Comparison of ENCODE assay signal across 8 cellular contexts in genomic region chr2:163735692-163736432, GRCh38. TPM values are rescaled to one million over a fixed set of nuclear protein-coding genes. Genes with fewer than 3 reads are reported as not detected.
DNase-seq lines count a peak whose midpoint lies in the region; ATAC-seq and TF ChIP-seq lines count a peak whose summit lies in the region.

A gene with protein sequence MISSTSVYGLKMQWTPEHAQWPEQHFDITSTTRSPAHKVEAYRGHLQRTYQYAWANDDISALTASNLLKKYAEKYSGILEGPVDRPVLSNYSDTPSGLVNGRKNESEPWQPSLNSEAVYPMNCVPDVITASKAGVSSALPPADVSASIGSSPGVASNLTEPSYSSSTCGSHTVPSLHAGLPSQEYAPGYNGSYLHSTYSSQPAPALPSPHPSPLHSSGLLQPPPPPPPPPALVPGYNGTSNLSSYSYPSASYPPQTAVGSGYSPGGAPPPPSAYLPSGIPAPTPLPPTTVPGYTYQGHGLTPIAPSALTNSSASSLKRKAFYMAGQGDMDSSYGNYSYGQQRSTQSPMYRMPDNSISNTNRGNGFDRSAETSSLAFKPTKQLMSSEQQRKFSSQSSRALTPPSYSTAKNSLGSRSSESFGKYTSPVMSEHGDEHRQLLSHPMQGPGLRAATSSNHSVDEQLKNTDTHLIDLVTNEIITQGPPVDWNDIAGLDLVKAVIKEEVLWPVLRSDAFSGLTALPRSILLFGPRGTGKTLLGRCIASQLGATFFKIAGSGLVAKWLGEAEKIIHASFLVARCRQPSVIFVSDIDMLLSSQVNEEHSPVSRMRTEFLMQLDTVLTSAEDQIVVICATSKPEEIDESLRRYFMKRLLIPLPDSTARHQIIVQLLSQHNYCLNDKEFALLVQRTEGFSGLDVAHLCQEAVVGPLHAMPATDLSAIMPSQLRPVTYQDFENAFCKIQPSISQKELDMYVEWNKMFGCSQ (minus strand): TSS chr2:163736008. CDS start chr2:163734927, 1,081 bp downstream.

- CTCF ChIA-PET in WTC11 (lab: Charles Lee), result interaction anchor here (1.1 to 1.2 kb wide), 2 partner anchors 43 to 125 kb away, joined by 3 read pairs; no protein-coding TSS in a partner anchor

- peak within 1 kb of the TSS; percentile 66 for H3K4me3 ChIP-seq in MG63
- H3K4me3 ChIP-seq in gastroesophageal sphincter, result peak within 1 kb of the TSS; percentile 63 to 77

- POLR2A ChIA-PET in WTC11 (lab: Charles Lee), result interaction anchor here (0.5 to 1.4 kb wide), 7 partner anchors 17 to 362 kb away, joined by 3 to 5 read pairs (median 3); no protein-coding TSS in a partner anchor

- DNase-seq in COLO829 (ENCODE audit: low spot score), result peak; percentile 89
- peak; percentile 69 for DNase-seq in MG63
- DNase-seq in WTC11 (ENCODE audit: low spot score), result peak; percentile 80
- DNase-seq in neural crest cell (ENCODE audit: low read depth, low spot score), result peak; percentile 67
- DNase-seq in SKM-1 treated with dmso at 0.1 percent for 144 hours (lab: John Stamatoyannopoulos, UW; ENCODE audit: unreplicated experiment), result no peak
- no peak for DNase-seq in middle frontal gyrus (ENCODE audit: extremely low spot score, low spot score)

- H3K27ac Mint-ChIP-seq in WTC11, result peak within 1 kb of the TSS; percentile 99
- peak within 1 kb of the TSS; percentile 98 for H3K27ac Mint-ChIP-seq in neural crest cell (ENCODE audit: unreplicated experiment)

- peak; percentile 69 for ATAC-seq in WTC11
- ATAC-seq in gastroesophageal sphincter, result peak; percentile 84
- ATAC-seq in HG03520 (IDR thresholded peaks at IDR 0.05; ENCODE audit: unreplicated experiment), result no peak

- peak within 1 kb of the TSS; percentile 92 for H3K4me3 Mint-ChIP-seq in WTC11
- peak within 1 kb of the TSS; percentile 95 for H3K4me3 Mint-ChIP-seq in neural crest cell

- peak within 1 kb of the TSS; percentile 86 to 97 (median 94) for H3K27ac ChIP-seq in gastroesophageal sphincter

- H3K36me3 Mint-ChIP-seq in WTC11, result no peaks in the 10 kb centered on the region
- H3K36me3 Mint-ChIP-seq in neural crest cell (ENCODE audit: low read depth), result no peaks in the 10 kb centered on the region

- H3K4me1 ChIP-seq in gastroesophageal sphincter, result peaks cover 0 to 16% (median 0%) of the 10 kb centered on the region in 3 donors

- TF ChIP-seq POLR2A in gastroesophageal sphincter (IDR thresholded peaks at IDR 0.05), result peak; percentile 67

- H3K27me3 Mint-ChIP-seq in WTC11 (ENCODE audit: low read depth), result no peaks in the 10 kb centered on the region; the same call in 1 of the 2 replicates
- no peaks in the 10 kb centered on the region for H3K27me3 Mint-ChIP-seq in neural crest cell (ENCODE audit: low read depth)

- H3K9me3 ChIP-seq in MG63 (no peaks in the 10 kb centered on the region), gastroesophageal sphincter (no peaks in the 10 kb centered on the region)

- 1% methylated on average over 19 to 34 of the region's 54 CpGs for WGBS in gastroesophageal sphincter (ENCODE audit: low coverage in 1 of 2), 2 donors

- H3K9me3 Mint-ChIP-seq in WTC11, result no peaks in the 10 kb centered on the region
- no peaks in the 10 kb centered on the region for H3K9me3 Mint-ChIP-seq in neural crest cell

- H3K4me1 Mint-ChIP-seq in WTC11 (peaks cover 48% of the 10 kb centered on the region), neural crest cell (peaks cover 46% of the 10 kb centered on the region)

- H3K36me3 ChIP-seq in MG63 (no peaks in the 10 kb centered on the region), gastroesophageal sphincter (no peaks in the 10 kb centered on the region)

- H3K27me3 ChIP-seq in MG63 (no peaks in the 10 kb centered on the region), gastroesophageal sphincter (no peaks in the 10 kb centered on the region)

- no peak for TF ChIP-seq EP300 in gastroesophageal sphincter (IDR thresholded peaks at IDR 0.05)

- TF ChIP-seq CTCF in WTC11 (IDR thresholded peaks at IDR 0.05) (no peak), gastroesophageal sphincter (IDR thresholded peaks at IDR 0.05) (no peak), neural crest cell (conservative IDR thresholded peaks at IDR 0.05) (no peak)

TF ChIP-seq in WTC11, 78 proteins besides CTCF, POLR2A, EP300 and RAD21 (continues in another document):
- TF ChIP-seq AR (CRISPR knock-in tag; IDR thresholded peaks at IDR 0.05) (peak; percentile 75; the same call in 1 of the 2 replicates), SOX15 (CRISPR knock-in tag; IDR thresholded peaks at IDR 0.05) (no peak), NFE2L1 (CRISPR knock-in tag; IDR thresholded peaks at IDR 0.05) (peak; percentile 84), SP1 (CRISPR knock-in tag; conservative IDR thresholded peaks at IDR 0.05) (peak; percentile 58), MYBL2 (CRISPR knock-in tag; IDR thresholded peaks at IDR 0.05) (0 out of 2 replicates have a peak, but pooled peaks have one; percentile 76), EMX1 (CRISPR knock-in tag; IDR thresholded peaks at IDR 0.05) (no peak), FOXP1 (CRISPR knock-in tag; IDR thresholded peaks at IDR 0.05; ENCODE audit: borderline replicate concordance) (0 out of 2 replicates have a peak, but pooled peaks have one; percentile 69)
- TF ChIP-seq, protein P1, sequence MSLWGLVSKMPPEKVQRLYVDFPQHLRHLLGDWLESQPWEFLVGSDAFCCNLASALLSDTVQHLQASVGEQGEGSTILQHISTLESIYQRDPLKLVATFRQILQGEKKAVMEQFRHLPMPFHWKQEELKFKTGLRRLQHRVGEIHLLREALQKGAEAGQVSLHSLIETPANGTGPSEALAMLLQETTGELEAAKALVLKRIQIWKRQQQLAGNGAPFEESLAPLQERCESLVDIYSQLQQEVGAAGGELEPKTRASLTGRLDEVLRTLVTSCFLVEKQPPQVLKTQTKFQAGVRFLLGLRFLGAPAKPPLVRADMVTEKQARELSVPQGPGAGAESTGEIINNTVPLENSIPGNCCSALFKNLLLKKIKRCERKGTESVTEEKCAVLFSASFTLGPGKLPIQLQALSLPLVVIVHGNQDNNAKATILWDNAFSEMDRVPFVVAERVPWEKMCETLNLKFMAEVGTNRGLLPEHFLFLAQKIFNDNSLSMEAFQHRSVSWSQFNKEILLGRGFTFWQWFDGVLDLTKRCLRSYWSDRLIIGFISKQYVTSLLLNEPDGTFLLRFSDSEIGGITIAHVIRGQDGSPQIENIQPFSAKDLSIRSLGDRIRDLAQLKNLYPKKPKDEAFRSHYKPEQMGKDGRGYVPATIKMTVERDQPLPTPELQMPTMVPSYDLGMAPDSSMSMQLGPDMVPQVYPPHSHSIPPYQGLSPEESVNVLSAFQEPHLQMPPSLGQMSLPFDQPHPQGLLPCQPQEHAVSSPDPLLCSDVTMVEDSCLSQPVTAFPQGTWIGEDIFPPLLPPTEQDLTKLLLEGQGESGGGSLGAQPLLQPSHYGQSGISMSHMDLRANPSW (CRISPR knock-in tag; conservative IDR thresholded peaks at IDR 0.05; ENCODE audit: low read depth), result no peak
- TF ChIP-seq, protein P2, sequence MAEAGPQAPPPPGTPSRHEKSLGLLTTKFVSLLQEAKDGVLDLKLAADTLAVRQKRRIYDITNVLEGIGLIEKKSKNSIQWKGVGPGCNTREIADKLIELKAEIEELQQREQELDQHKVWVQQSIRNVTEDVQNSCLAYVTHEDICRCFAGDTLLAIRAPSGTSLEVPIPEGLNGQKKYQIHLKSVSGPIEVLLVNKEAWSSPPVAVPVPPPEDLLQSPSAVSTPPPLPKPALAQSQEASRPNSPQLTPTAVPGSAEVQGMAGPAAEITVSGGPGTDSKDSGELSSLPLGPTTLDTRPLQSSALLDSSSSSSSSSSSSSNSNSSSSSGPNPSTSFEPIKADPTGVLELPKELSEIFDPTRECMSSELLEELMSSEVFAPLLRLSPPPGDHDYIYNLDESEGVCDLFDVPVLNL (CRISPR knock-in tag; IDR thresholded peaks at IDR 0.05; ENCODE audit: borderline replicate concordance, low read depth), result no peak

RNA-seq across cellular contexts. Expression of the gene that starts here (rescaled TPM):
- 0.07 and 0.16 TPM in 2 replicates for total RNA-seq in MG63 (2014; rRNA removed; shearing (Covaris generic); ENCODE audit: low replicate concordance)
- total RNA-seq in WTC11 (2021) (19.4 to 23.8 TPM (median 23.1 TPM) in 3 replicates), gastroesophageal sphincter (10 to 100 TPM in 2 of 4 donors, 1 to 10 TPM in 2; 5.0 to 17.5 (median 10.2) TPM), neural crest cell (57.3 and 58.1 TPM in 2 replicates)

Comparison
In these comparisons a context has a peak if more than half of its experiments do, and no peak if none do; other contexts are left out.
1. Peak in DNase-seq and H3K4me3 ChIP-seq in MG63; RNA of the gene not detected or under 1 TPM.
2. DNase-seq: peak in COLO829 (single experiment), WTC11 (single experiment) and neural crest cell (single experiment); none in SKM-1 treated with dmso at 0.1 percent for 144 hours (single experiment) and middle frontal gyrus (single experiment).